Comparison of ENCODE assay signal across 19 cellular contexts in the genomic region with DNA sequence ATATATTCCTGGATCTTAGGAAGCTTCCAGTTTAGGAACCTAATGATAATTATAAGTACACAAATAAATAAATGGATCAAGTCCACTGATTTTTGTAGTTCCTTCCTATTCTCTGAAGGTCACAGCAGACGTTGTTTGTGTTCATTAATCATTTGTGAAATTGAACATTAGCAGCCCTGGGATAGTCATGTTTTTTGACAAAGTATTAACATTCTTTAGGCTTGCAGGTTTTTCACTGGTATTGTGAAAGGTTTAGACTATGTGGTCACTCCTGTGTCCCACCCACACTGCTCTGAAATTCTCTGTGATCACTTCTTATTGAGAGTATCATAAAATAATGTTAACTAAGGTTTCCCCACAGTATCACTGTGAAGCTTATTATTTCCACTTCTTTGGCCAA. TPM values are rescaled to one million over a fixed set of nuclear protein-coding genes. Genes with fewer than 3 reads are reported as not detected.
A peak's percentile ranks its signal among the peaks of the same experiment; 100 is the strongest.
DNase-seq lines count a peak whose midpoint lies in the region; ATAC-seq and TF ChIP-seq lines count a peak whose summit lies in the region.
"Had no signal": no experiment of that assay in that cellular context is flagged by ENCODE, and none has a peak within 500 bp of the region (broad histone marks: within the 10 kb centered on the region; RNA-seq: fewer than 3 reads in every experiment).

No MANE protein-coding gene starts in this region.

- peak; percentile 35 for DNase-seq in amniotic epithelial cell (ENCODE audit: low read depth)
- DNase-seq in hepatocyte (ENCODE audit: low spot score): no peak
- no peak for DNase-seq in neural crest cell (ENCODE audit: low read depth, low spot score)
- DNase-seq in type B pancreatic cell (ENCODE audit: extremely low spot score, unreplicated experiment): no peak
- no peak for DNase-seq in coronary artery (ENCODE audit: low spot score)
- DNase-seq in NCI-H2029 treated with DMSO at 0.1 percent for 48 hours (lab: John Stamatoyannopoulos, UW): no peak
- DNase-seq: ACHN; BE2C; C1 segment of cervical spinal cord; CD4-positive, CD25-positive, alpha-beta regulatory T cell; CD8-positive, alpha-beta memory T cell; COR-L47; GOT3; H7; HFFc6 had no signal

- no peak overlapping the region for H3K4me3 ChIP-seq in hepatocyte
- H3K4me3 ChIP-seq in coronary artery: no peak overlapping the region

- H3K27me3 Mint-ChIP-seq in neural crest cell (ENCODE audit: low read depth) (peaks cover 53% of the 10 kb centered on the region), type B pancreatic cell (peaks cover 31% of the 10 kb centered on the region)

- H3K27ac Mint-ChIP-seq in neural crest cell (ENCODE audit: unreplicated experiment) (no peak overlapping the region), type B pancreatic cell (peak overlapping the region; percentile 59)
- H3K27ac Mint-ChIP-seq: CD4-positive, CD25-positive, alpha-beta regulatory T cell; CD8-positive, alpha-beta memory T cell; HFFc6 had no signal

- peak overlapping the region; percentile 8 for H3K4me3 Mint-ChIP-seq in neural crest cell
- peak overlapping the region; percentile 32 for H3K4me3 Mint-ChIP-seq in type B pancreatic cell
- H3K4me3 Mint-ChIP-seq: CD4-positive, CD25-positive, alpha-beta regulatory T cell; CD8-positive, alpha-beta memory T cell; HFFc6 had no signal

- no peaks in the 10 kb centered on the region for H4K20me1 ChIP-seq in hepatocyte (ENCODE audit: insufficient read depth, poor library complexity, severe bottlenecking)

- no peak for ATAC-seq in GM19395 (IDR thresholded peaks at IDR 0.05; ENCODE audit: unreplicated experiment)
- ATAC-seq: HCT116 had no signal

- WGBS in hepatocyte (ENCODE audit: low lambda C conversion rate, missing lambda C conversion rate): 40% methylated on average over 1 of the region's 1 CpG

- H3K27ac ChIP-seq in hepatocyte (no peak overlapping the region), coronary artery (no peak overlapping the region)
- H3K27ac ChIP-seq: HL-60 had no signal

- H3K9me3 Mint-ChIP-seq in neural crest cell: peaks cover 4% of the 10 kb centered on the region
- H3K9me3 Mint-ChIP-seq in type B pancreatic cell: no peaks in the 10 kb centered on the region

- H3K9me2 ChIP-seq in hepatocyte (replicated peaks; ENCODE audit: insufficient read depth): no peaks in the 10 kb centered on the region

- H3K4me1 Mint-ChIP-seq in neural crest cell: peaks cover 7% of the 10 kb centered on the region
- peaks cover 11% of the 10 kb centered on the region for H3K4me1 Mint-ChIP-seq in type B pancreatic cell (ENCODE audit: unreplicated experiment)
- H3K4me1 Mint-ChIP-seq: CD4-positive, CD25-positive, alpha-beta regulatory T cell; CD8-positive, alpha-beta memory T cell had no signal

- H3K27me3 ChIP-seq in hepatocyte: no peaks in the 10 kb centered on the region

- H3K36me3 ChIP-seq in hepatocyte (replicated peaks; ENCODE audit: insufficient read depth, low read depth): no peaks in the 10 kb centered on the region
- H3K36me3 ChIP-seq: BE2C had no signal

- H3K36me3 Mint-ChIP-seq in neural crest cell (ENCODE audit: low read depth): no peaks in the 10 kb centered on the region
- H3K36me3 Mint-ChIP-seq in type B pancreatic cell: peaks cover 9% of the 10 kb centered on the region
- H3K36me3 Mint-ChIP-seq: CD4-positive, CD25-positive, alpha-beta regulatory T cell; CD8-positive, alpha-beta memory T cell had no signal

- H2AFZ ChIP-seq in hepatocyte: no peak overlapping the region

- TF ChIP-seq CTCF in hepatocyte (IDR thresholded peaks at IDR 0.05; ENCODE audit: poor library complexity): no peak
- TF ChIP-seq CTCF in neural crest cell (conservative IDR thresholded peaks at IDR 0.05): no peak
- no peak for TF ChIP-seq CTCF in type B pancreatic cell (conservative IDR thresholded peaks at IDR 0.05)
- no peak for TF ChIP-seq CTCF in coronary artery (IDR thresholded peaks at IDR 0.05)

- H3K79me2 ChIP-seq in hepatocyte: peaks cover 69% of the 10 kb centered on the region

- H3K4me1 ChIP-seq in hepatocyte (ENCODE audit: insufficient read depth): no peaks in the 10 kb centered on the region
- H3K4me1 ChIP-seq: BE2C had no signal

- H3K4me2 ChIP-seq in hepatocyte: peak overlapping the region; percentile 81

- peaks cover 4% of the 10 kb centered on the region for H3K9me3 ChIP-seq in hepatocyte (ENCODE audit: low read depth)
- H3K9me3 ChIP-seq: BE2C had no signal

RNA-seq across cellular contexts. Expression of gene FAM83B, which starts 3.5 kb away (rescaled TPM):
- total RNA-seq in hepatocyte (29.1 and 29.2 TPM in 2 replicates), neural crest cell (not detected in 2 replicates), type B pancreatic cell (ENCODE audit: low replicate concordance) (11.3 and 33.9 TPM in 2 replicates)
- polyA plus RNA-seq in hepatocyte: 5.5 and 5.6 TPM in 2 replicates
- total RNA-seq: CD4-positive, CD25-positive, alpha-beta regulatory T cell; CD8-positive, alpha-beta memory T cell; HFFc6; HT1080 had no signal
- polyA plus RNA-seq: CD4-positive, CD25-positive, alpha-beta regulatory T cell; CD8-positive, alpha-beta memory T cell had no signal

Comparison
In these comparisons a context has a peak if more than half of its experiments do, and no peak if none do; other contexts are left out.
1. RNA of gene FAM83B, which starts 3.5 kb away (total RNA-seq): 29.1 to 29.2 TPM in hepatocyte and 11.3 to 33.9 TPM in type B pancreatic cell; not detected in neural crest cell; every median in the first group is over 10 times any median in the second.